In the genomic region with DNA sequence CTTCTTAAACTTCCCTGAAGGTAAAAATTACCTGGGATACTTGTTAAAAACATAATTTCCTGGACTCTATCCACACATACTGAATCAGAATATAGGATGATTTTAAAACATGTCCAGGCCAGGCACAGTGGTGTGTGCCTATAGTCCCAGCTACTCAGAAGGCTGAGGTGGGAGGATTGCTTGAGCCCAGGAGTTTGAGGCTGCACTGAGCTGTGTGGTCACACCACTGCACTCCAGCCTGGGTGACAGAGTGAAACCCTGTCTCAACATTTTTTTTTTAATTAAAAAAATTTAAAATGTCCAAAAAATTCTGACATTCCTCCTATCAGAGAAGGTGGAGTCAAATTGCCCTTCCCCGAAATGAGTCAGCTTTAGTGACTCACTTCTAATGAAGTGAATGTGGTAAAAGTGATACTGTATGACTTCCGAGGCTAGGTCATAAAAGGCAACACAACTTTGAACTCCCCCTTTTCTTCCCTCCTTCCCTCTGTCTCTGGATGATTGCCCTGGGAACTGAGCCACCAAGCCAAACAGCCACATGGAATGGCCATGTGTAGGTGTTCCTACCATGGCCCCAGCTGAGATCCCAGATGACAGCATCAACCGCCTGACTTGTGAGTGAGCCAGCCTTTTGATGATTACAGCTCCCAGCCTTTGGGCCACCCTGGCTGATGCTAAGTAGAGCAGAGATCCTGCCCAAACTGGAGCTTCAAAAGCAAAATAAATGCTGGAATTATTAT, we compare ENCODE assay signal across 8 cellular contexts. TPM values are rescaled to one million over a fixed set of nuclear protein-coding genes. Genes with fewer than 3 reads are reported as not detected.
DNase-seq lines count a peak whose midpoint lies in the region; ATAC-seq and TF ChIP-seq lines count a peak whose summit lies in the region.

No MANE protein-coding gene starts in this region.

- H3K36me3 Mint-ChIP-seq in MCF 10A (ENCODE audit: insufficient read depth, unreplicated experiment) (peaks cover 11% of the 10 kb centered on the region), endodermal cell (ENCODE audit: low read depth) (peaks cover 3% of the 10 kb centered on the region)

- H3K27ac Mint-ChIP-seq in MCF 10A (ENCODE audit: low read depth, unreplicated experiment) (peak overlapping the region; percentile 53), endodermal cell (no peak overlapping the region)

- H3K27me3 Mint-ChIP-seq in MCF 10A (ENCODE audit: insufficient read depth, unreplicated experiment) (no peaks in the 10 kb centered on the region), endodermal cell (ENCODE audit: insufficient read depth) (no peaks in the 10 kb centered on the region)

- H3K9me3 ChIP-seq in lower lobe of right lung (no peaks in the 10 kb centered on the region), thyroid gland (no peaks in the 10 kb centered on the region), endodermal cell (ENCODE audit: control insufficient read depth, low read length) (no peaks in the 10 kb centered on the region)

- TF ChIP-seq CTCF in MCF 10A (IDR thresholded peaks at IDR 0.05; ENCODE audit: unreplicated experiment) (no peak), lower lobe of right lung (IDR thresholded peaks at IDR 0.05) (no peak), thyroid gland (IDR thresholded peaks at IDR 0.05) (no peak), endodermal cell (conservative IDR thresholded peaks at IDR 0.05) (no peak)

- H3K27ac ChIP-seq in lower lobe of right lung (peak overlapping the region; percentile 65), thyroid gland (peak overlapping the region; percentile 46 to 77 (median 73)), endodermal cell (ENCODE audit: low read depth, low read length) (no peak overlapping the region)

- no peak for TF ChIP-seq POLR2A in thyroid gland (IDR thresholded peaks at IDR 0.05)

- peak; percentile 82 to 83 for ATAC-seq in lower lobe of right lung

- H3K9me3 Mint-ChIP-seq in MCF 10A (ENCODE audit: unreplicated experiment), result no peaks in the 10 kb centered on the region
- H3K9me3 Mint-ChIP-seq in endodermal cell, result no peaks in the 10 kb centered on the region

- intact Hi-C loops in MCF 10A (cut with micrococcal nuclease) (loop anchor here (1.0 kb wide), 1 partner anchor 25 kb away; no protein-coding TSS in a partner anchor), lower lobe of right lung (cut with DNase I) (no loop called here), thyroid gland (cut with DNase I) (no loop called here)

- H3K4me3 Mint-ChIP-seq in MCF 10A (ENCODE audit: unreplicated experiment) (peak overlapping the region; percentile 30), endodermal cell (no peak overlapping the region)

- H3K4me1 ChIP-seq in lower lobe of right lung (peaks cover 46% of the 10 kb centered on the region), thyroid gland (peaks cover 16 to 59% of the 10 kb centered on the region in 2 donors), endodermal cell (ENCODE audit: control insufficient read depth, insufficient read depth, low read length) (peaks cover under 1% of the 10 kb centered on the region)

- H3K27me3 ChIP-seq in lower lobe of right lung (ENCODE audit: low read depth) (no peaks in the 10 kb centered on the region), thyroid gland (no peaks in the 10 kb centered on the region), endodermal cell (ENCODE audit: control insufficient read depth, insufficient read depth, low read length, poor library complexity, severe bottlenecking) (no peaks in the 10 kb centered on the region)

- BruUV-seq in MCF 10A (replicated peaks; lab: Mats Ljungman, UMichigan), result no TSS peak

- CTCF ChIA-PET in MCF 10A (lab: Yijun Ruan, JAX), result interaction anchor here (0.6 to 1.7 kb wide), 5 partner anchors 25 to 135 kb away, joined by 3 to 7 read pairs (median 5); partner anchors contain the start of gene COX14

- 51 to 74% methylated on average over 3 of the region's 3 CpGs for WGBS in thyroid gland, 2 donors
- 83 to 98% methylated on average over 1 to 2 of the region's 3 CpGs for WGBS in endodermal cell (ENCODE audit: insufficient coverage in 1 of 2, insufficient read length in 1 of 2), 2 experiments

- H3K36me3 ChIP-seq in lower lobe of right lung (peaks cover 42% of the 10 kb centered on the region), thyroid gland (peaks cover 0 to 5% of the 10 kb centered on the region in 2 donors), endodermal cell (ENCODE audit: control insufficient read depth, insufficient read depth, low read length) (no peaks in the 10 kb centered on the region)

- H3K4me3 ChIP-seq in lower lobe of right lung (no peak overlapping the region), thyroid gland (replicated peaks in 1 of 3) (no peak overlapping the region), endodermal cell (ENCODE audit: low read length) (no peak overlapping the region)

- DNase-seq in stimulated activated naive CD4-positive, alpha-beta T cell treated with Interleukin-2 at 50 U/mL for 16 hours (lab: John Stamatoyannopoulos, UW), result peak; percentile 36
- no peak for DNase-seq in stimulated activated naive CD4-positive, alpha-beta T cell (lab: John Stamatoyannopoulos, UW)
- DNase-seq in NCI-H460 (ENCODE audit: extremely low read depth, low read depth), result peak; percentile 40
- peak; percentile 98 for DNase-seq in MCF 10A (ENCODE audit: unreplicated experiment)
- DNase-seq in lower lobe of right lung, result no peak
- DNase-seq in thyroid gland, result peak; percentile 40 to 60
- no peak for DNase-seq in DMS79 (lab: John Stamatoyannopoulos, UW)
- DNase-seq in endodermal cell, result no peak

- no peak overlapping the region for H3K9ac ChIP-seq in endodermal cell (ENCODE audit: extremely low read depth, low read length, poor library complexity, severe bottlenecking)

- POLR2A ChIA-PET in MCF 10A (lab: Yijun Ruan, JAX), result interaction anchor here (0.6 to 2.8 kb wide), 10 partner anchors 12 to 95 kb away, joined by 3 to 55 read pairs (median 8); partner anchors contain the start of gene LIMA1

- H3K4me1 Mint-ChIP-seq in MCF 10A (ENCODE audit: insufficient read depth, unreplicated experiment) (peaks cover 15% of the 10 kb centered on the region), endodermal cell (peaks cover 6% of the 10 kb centered on the region)

RNA-seq across cellular contexts. Expression of gene LIMA1, which starts 36.3 kb away (rescaled TPM):
- 39.3 and 40.9 TPM in 2 replicates for total RNA-seq in NCI-H460 (2014; rRNA removed; shearing (Covaris generic))
- 20.8 and 39.1 TPM in 2 replicates for polyA plus RNA-seq in NCI-H460 (2014; cell fraction: nucleus; rRNA removed)
- 65.5 and 86.0 TPM in 2 replicates for total RNA-seq in MCF 10A (2022)
- 76.6 TPM for total RNA-seq in lower lobe of right lung
- total RNA-seq in thyroid gland, result 10 to 100 TPM; 53.0 to 75.4 (median 66.7) TPM
- 10 to 100 TPM; 20.1 to 26.0 TPM for total RNA-seq in endodermal cell
- polyA plus RNA-seq in endodermal cell (2013, experiment 1 of 2), result 28.6 TPM
- polyA plus RNA-seq in endodermal cell (2013, experiment 2 of 2), result 26.3 TPM

Comparison
In these comparisons a context has a peak if more than half of its experiments do, and no peak if none do; other contexts are left out.
1. DNase-seq: peak in stimulated activated naive CD4-positive, alpha-beta T cell treated with Interleukin-2 at 50 U/mL for 16 hours (single experiment), NCI-H460 (single experiment), MCF 10A (single experiment) and thyroid gland (2 of 2); none in stimulated activated naive CD4-positive, alpha-beta T cell (0 of 6), lower lobe of right lung (single experiment), DMS79 (single experiment) and endodermal cell (single experiment).